ENCODE assay signal across 22 cellular contexts in genomic region chr3:66572090-66572632, GRCh38.
DNase-seq lines count a peak whose midpoint lies in the region; ATAC-seq and TF ChIP-seq lines count a peak whose summit lies in the region.
"Had no signal": no experiment of that assay in that cellular context is flagged by ENCODE, and none has a peak within 500 bp of the region (broad histone marks: within the 10 kb centered on the region; RNA-seq: fewer than 3 reads in every experiment).

No MANE protein-coding gene starts in this region.

- TF ChIP-seq CTCF in WERI-Rb-1 (IDR thresholded peaks at IDR 0.05; ENCODE audit: low read depth, low read length) (no peak), prostate gland (IDR thresholded peaks at IDR 0.05) (no peak)

- ATAC-seq in HG02938 (IDR thresholded peaks at IDR 0.05; ENCODE audit: unreplicated experiment) = no peak
- no peak for ATAC-seq in effector memory CD8-positive, alpha-beta T cell (replicated peaks)
- ATAC-seq: Panc1, SK-N-SH treated with all-trans-retinoic acid at 6 μM for 48 hours had no signal

- H3K36me3 ChIP-seq in WERI-Rb-1 = no peaks in the 10 kb centered on the region
- no peaks in the 10 kb centered on the region for H3K36me3 ChIP-seq in iPS-20b (ENCODE audit: insufficient read depth, low read depth, low read length)
- H3K36me3 ChIP-seq in prostate gland = no peaks in the 10 kb centered on the region
- H3K36me3 ChIP-seq: BLaER1, HAP-1 had no signal

- H3K4me3 ChIP-seq in WERI-Rb-1 (ENCODE audit: low read depth, low read length) (no peak overlapping the region), iPS-20b (ENCODE audit: low read length) (peak overlapping the region; percentile 59), prostate gland (no peak overlapping the region)
- H3K4me3 ChIP-seq: BLaER1, HAP-1 had no signal

- no peaks in the 10 kb centered on the region for H3K36me3 Mint-ChIP-seq in effector memory CD8-positive, alpha-beta T cell (ENCODE audit: insufficient read depth)
- H3K36me3 Mint-ChIP-seq: IgD-negative memory B cell had no signal

- 27% methylated on average over 5 of the region's 5 CpGs for WGBS in prostate gland

- H3K4me3 Mint-ChIP-seq in effector memory CD8-positive, alpha-beta T cell = no peak overlapping the region
- H3K4me3 Mint-ChIP-seq: CD4-positive, alpha-beta T cell; IgD-negative memory B cell had no signal

- H3K27ac Mint-ChIP-seq in effector memory CD8-positive, alpha-beta T cell = no peak overlapping the region
- H3K27ac Mint-ChIP-seq: CD4-positive, alpha-beta T cell had no signal

- peak overlapping the region; percentile 24; the same call in 1 of the 2 replicates for H3K9ac ChIP-seq in iPS-20b (ENCODE audit: low read depth, low read length)
- H3K9ac ChIP-seq: BLaER1 had no signal

- H3K27ac ChIP-seq in WERI-Rb-1 (no peak overlapping the region), iPS-20b (ENCODE audit: low read length) (peak overlapping the region; percentile 51), prostate gland (no peak overlapping the region)
- H3K27ac ChIP-seq: 22Rv1, BLaER1 had no signal

- peaks cover 4 to 5% of the 10 kb centered on the region in 2 donors for H3K4me1 Mint-ChIP-seq in effector memory CD8-positive, alpha-beta T cell (ENCODE audit: low read depth in 2 of 2)

- DNase-seq in NCI-H82 (lab: John Stamatoyannopoulos, UW) (peak; percentile 20), NCI-H82 treated with DMSO at 0.1 percent for 48 hours (lab: John Stamatoyannopoulos, UW; ENCODE audit: unreplicated experiment) (no peak), WERI-Rb-1 (peak; percentile 11), prostate gland (ENCODE audit: low spot score) (peak; percentile 29)
- DNase-seq in effector memory CD8-positive, alpha-beta T cell = no peak
- DNase-seq in activated naive CD4-positive, alpha-beta T cell treated with anti-CD3 and anti-CD28 coated beads, Interleukin-2, amount 50 U/mL, for 16 hours = no peak
- DNase-seq: ACHN; CD4-positive, alpha-beta T cell; COR-L47; DMS 273 treated with DMSO at 0.1 percent for 48 hours; DND-41; NCI-H1694; NCI-H2081 treated with DMSO at 0.1 percent for 48 hours; NCI-H446 had no signal

- H3K27me3 ChIP-seq in WERI-Rb-1 (ENCODE audit: insufficient read depth, low read depth, severe bottlenecking) (no peaks in the 10 kb centered on the region), iPS-20b (ENCODE audit: insufficient read depth, low read length) (no peaks in the 10 kb centered on the region; the same call in 1 of the 2 replicates), prostate gland (replicated peaks; ENCODE audit: insufficient read depth) (no peaks in the 10 kb centered on the region)

- H3K4me1 ChIP-seq in iPS-20b (ENCODE audit: insufficient read depth, low read length) = peaks cover 24% of the 10 kb centered on the region
- H3K4me1 ChIP-seq in prostate gland (replicated peaks) = no peaks in the 10 kb centered on the region
- H3K4me1 ChIP-seq: BLaER1 had no signal

- TF ChIP-seq POLR2A in prostate gland (IDR thresholded peaks at IDR 0.05) = no peak

- intact Hi-C loops in prostate gland (cut with DNase I) = no loop called here

- H3K9me3 Mint-ChIP-seq in effector memory CD8-positive, alpha-beta T cell = no peaks in the 10 kb centered on the region
- H3K9me3 Mint-ChIP-seq: CD4-positive, alpha-beta T cell had no signal

- peaks cover 41 to 51% of the 10 kb centered on the region in 2 donors for H3K27me3 Mint-ChIP-seq in effector memory CD8-positive, alpha-beta T cell
- H3K27me3 Mint-ChIP-seq: CD4-positive, alpha-beta T cell had no signal

- H3K9me3 ChIP-seq in WERI-Rb-1 (ENCODE audit: severe bottlenecking) = no peaks in the 10 kb centered on the region
- no peaks in the 10 kb centered on the region for H3K9me3 ChIP-seq in iPS-20b (ENCODE audit: insufficient read depth, low read depth, low read length)
- H3K9me3 ChIP-seq in prostate gland = no peaks in the 10 kb centered on the region
- H3K9me3 ChIP-seq: HAP-1 had no signal

Comparison
In these comparisons a context has a peak if more than half of its experiments do, and no peak if none do; other contexts are left out.
1. DNase-seq: peak in NCI-H82 (single experiment), WERI-Rb-1 (single experiment) and prostate gland (single experiment); none in NCI-H82 treated with DMSO at 0.1 percent for 48 hours (single experiment), effector memory CD8-positive, alpha-beta T cell (0 of 3) and activated naive CD4-positive, alpha-beta T cell treated with anti-CD3 and anti-CD28 coated beads, Interleukin-2, amount 50 U/mL, for 16 hours (single experiment).